9 cellular contexts compared by ENCODE assay signal in the genomic region with DNA sequence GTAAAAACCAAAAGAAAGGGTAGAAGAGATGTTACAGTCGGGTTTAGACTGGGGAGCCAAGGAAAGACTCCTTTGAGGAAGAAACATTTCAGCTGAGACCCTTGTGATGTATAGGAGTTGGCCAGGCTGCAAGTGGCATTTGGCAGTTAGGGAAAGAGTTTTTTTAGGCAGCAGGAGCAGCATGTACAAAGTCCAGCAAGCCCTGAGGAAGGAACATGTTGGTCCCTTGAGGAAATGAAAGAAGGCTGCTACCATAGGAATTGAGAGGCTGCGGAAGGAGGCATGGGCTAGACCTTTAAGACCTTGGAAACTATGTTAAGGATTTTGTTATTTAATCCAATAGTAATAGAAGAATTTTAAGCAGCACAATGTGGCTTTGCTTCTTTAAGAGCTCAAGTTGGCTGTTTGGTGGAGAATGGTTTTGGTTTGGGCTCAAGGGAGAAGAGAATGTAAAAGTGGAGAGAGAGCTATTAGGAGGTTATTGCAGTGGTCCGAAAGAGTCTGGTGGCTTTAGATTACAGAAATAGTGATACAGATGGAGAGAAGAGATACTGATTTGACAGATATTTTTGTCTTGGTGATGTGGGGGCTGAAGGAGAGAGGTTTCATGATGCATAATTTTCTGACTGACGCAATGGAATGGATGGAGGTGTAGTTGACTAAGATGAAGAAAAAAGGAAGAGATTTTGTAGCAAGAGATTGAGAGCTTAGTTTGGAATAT. TPM values are rescaled to one million over a fixed set of nuclear protein-coding genes. Genes with fewer than 3 reads are reported as not detected.
DNase-seq lines count a peak whose midpoint lies in the region; ATAC-seq and TF ChIP-seq lines count a peak whose summit lies in the region.
"Had no signal": no experiment of that assay in that cellular context is flagged by ENCODE, and none has a peak within 500 bp of the region (broad histone marks: within the 10 kb centered on the region; RNA-seq: fewer than 3 reads in every experiment).

No MANE protein-coding gene starts in this region.

- peaks cover 93% of the 10 kb centered on the region for H3K79me2 ChIP-seq in DOHH2 (ENCODE audit: control insufficient read depth, low read length)

- peaks cover 8% of the 10 kb centered on the region; the same call in 1 of the 2 replicates for H4K20me1 ChIP-seq in DOHH2 (ENCODE audit: control insufficient read depth, insufficient read depth, low read depth, low read length)

- H3K9me3 ChIP-seq in DOHH2 (ENCODE audit: control insufficient read depth, insufficient read depth, low read length) (no peaks in the 10 kb centered on the region), heart left ventricle (no peaks in the 10 kb centered on the region), gastrocnemius medialis (no peaks in the 10 kb centered on the region), body of pancreas (no peaks in the 10 kb centered on the region)

- H3K4me1 ChIP-seq in DOHH2 (ENCODE audit: control insufficient read depth, low read length) (peaks cover 63% of the 10 kb centered on the region), heart left ventricle (peaks cover 0 to 95% (median 2%) of the 10 kb centered on the region in 12 donors), gastrocnemius medialis (peaks cover 0 to 8% of the 10 kb centered on the region in 2 donors), body of pancreas (peaks cover 29% of the 10 kb centered on the region)

- H3K36me3 ChIP-seq in DOHH2 (ENCODE audit: control insufficient read depth, low read length): no peaks in the 10 kb centered on the region; the same call in 1 of the 2 replicates
- H3K36me3 ChIP-seq in heart left ventricle: peaks cover 0 to 8% (median 0%) of the 10 kb centered on the region in 9 donors
- H3K36me3 ChIP-seq in gastrocnemius medialis: no peaks in the 10 kb centered on the region
- no peaks in the 10 kb centered on the region for H3K36me3 ChIP-seq in body of pancreas (replicated peaks in 1 of 2; ENCODE audit: insufficient read depth in 1 of 2, low read depth in 2 of 2)

- H3K4me2 ChIP-seq in DOHH2 (ENCODE audit: low read length): peak overlapping the region; percentile 59

- ATAC-seq in GM19452 (IDR thresholded peaks at IDR 0.05; ENCODE audit: unreplicated experiment) (peak; percentile 46), HG03575 (IDR thresholded peaks at IDR 0.05; ENCODE audit: extremely low read depth, insufficient number of reproducible peaks, low FRiP score, unreplicated experiment) (peak; percentile 39), heart left ventricle (peak in 3 of 4 donors; percentile 14 to 47 (median 44)), gastrocnemius medialis (no peak), body of pancreas (no peak)

- H3K4me3 ChIP-seq in DOHH2 (ENCODE audit: low read length) (peak overlapping the region; percentile 52), heart left ventricle (peak overlapping the region in 1 of 12 donors; percentile 9), gastrocnemius medialis (no peak overlapping the region), body of pancreas (no peak overlapping the region)

- TF ChIP-seq CTCF in DOHH2 (IDR thresholded peaks at IDR 0.05; ENCODE audit: low read depth, low read length, poor library complexity, severe bottlenecking): no peak
- TF ChIP-seq CTCF in heart left ventricle (IDR thresholded peaks at IDR 0.05): no peak
- TF ChIP-seq CTCF in gastrocnemius medialis (IDR thresholded peaks at IDR 0.05 in 4 of 5, conservative IDR thresholded peaks at IDR 0.05 in 1 of 5): no peak
- TF ChIP-seq CTCF in body of pancreas (IDR thresholded peaks at IDR 0.05): no peak

- H3F3A ChIP-seq in DOHH2 (ENCODE audit: control insufficient read depth, insufficient read depth): 0 out of 2 replicates have a peak, but pooled peaks cover 3% of the 10 kb centered on the region

- H3K27ac ChIP-seq in DOHH2 (ENCODE audit: low read depth, low read length) (no peak overlapping the region), heart left ventricle (peak overlapping the region in 2 of 12 donors; percentile 17 to 99), gastrocnemius medialis (peak overlapping the region in 1 of 4 donors; percentile 11), body of pancreas (no peak overlapping the region)

- H3K27me3 ChIP-seq in DOHH2 (ENCODE audit: control insufficient read depth, low read length) (no peaks in the 10 kb centered on the region), heart left ventricle (no peaks in the 10 kb centered on the region), gastrocnemius medialis (no peaks in the 10 kb centered on the region), body of pancreas (no peaks in the 10 kb centered on the region)

- no peaks in the 10 kb centered on the region for H3K9me2 ChIP-seq in DOHH2 (replicated peaks; ENCODE audit: control insufficient read depth, low read length)

- DNase-seq in heart left ventricle: no peak
- DNase-seq in SHP77 (lab: John Stamatoyannopoulos, UW): no peak
- DNase-seq in gastrocnemius medialis: no peak
- no peak for DNase-seq in SIG-M5 treated with dmso at 0.1 percent for 504 hours (lab: John Stamatoyannopoulos, UW; ENCODE audit: unreplicated experiment)
- no peak for DNase-seq in body of pancreas
- DNase-seq: kidney glomerular epithelial cell had no signal

- in situ Hi-C loops in gastrocnemius medialis (cut with MboI; ENCODE audit: low sequenced_read_pairs in 4 of 4): loop anchor here (10.0 kb wide), 3 partner anchors 45 to 255 kb away; no protein-coding TSS in a partner anchor

- intact Hi-C loops in heart left ventricle (cut with DNase I) (loop anchor here in 9 of 10 donors (2.0 to 10.0 kb wide), 8 partner anchors 55 to 313 kb away; a partner anchor contains a TSS), gastrocnemius medialis (cut with DNase I; ENCODE audit: low total_unique reads) (no loop called here), body of pancreas (cut with DNase I) (loop anchor here (10.0 kb wide), 1 partner anchor 45 kb away; no protein-coding TSS in a partner anchor)

- TF ChIP-seq POLR2A in heart left ventricle (IDR thresholded peaks at IDR 0.05): no peak
- TF ChIP-seq POLR2A in gastrocnemius medialis (IDR thresholded peaks at IDR 0.05): no peak
- TF ChIP-seq POLR2A in body of pancreas (IDR thresholded peaks at IDR 0.05): no peak

- 77 to 87% (median 77%) methylated on average over 4 of the region's 4 CpGs for WGBS in heart left ventricle, 4 donors
- WGBS in body of pancreas, 2 donors: 72 to 77% methylated on average over 4 of the region's 4 CpGs

RNA-seq across cellular contexts. Expression of a gene that starts 26.6 kb away (rescaled TPM):
- 10 to 100 TPM in 8 of 9 donors, 1 to 10 TPM in 1; 9.9 to 44.4 (median 12.9) TPM for total RNA-seq in heart left ventricle
- polyA plus RNA-seq in heart left ventricle: 10 to 100 TPM in 1 of 2 donors, 1 to 10 TPM in 1; 8.9 to 24.5 TPM
- 100 to 1,000 TPM in 1 of 4 donors, 10 to 100 TPM in 3; 14.9 to 121 (median 47.5) TPM for total RNA-seq in gastrocnemius medialis
- total RNA-seq in body of pancreas: 10 to 100 TPM; 21.4 to 24.6 TPM

RNA-seq across cellular contexts. Expression of a gene that starts 50.1 kb away (rescaled TPM):
- 1 to 10 TPM in 5 of 9 donors, under 1 TPM in 4; 0.44 to 2.6 (median 1.1) TPM for total RNA-seq in heart left ventricle
- 1 to 10 TPM in 1 of 2 donors, under 1 TPM in 1; 0.42 to 1.5 TPM for polyA plus RNA-seq in heart left ventricle
- total RNA-seq in gastrocnemius medialis: under 1 TPM in 3 of 4 donors, not detected in 1; 0.20 to 0.36 (median 0.35) TPM
- 1 to 10 TPM in 1 of 2 donors, under 1 TPM in 1; 0.66 to 1.8 TPM for total RNA-seq in body of pancreas

Comparison
In these comparisons a context has a peak if more than half of its experiments do, and no peak if none do; other contexts are left out.
1. ATAC-seq: peak in GM19452 (single experiment), HG03575 (single experiment) and heart left ventricle (3 of 4); none in gastrocnemius medialis (0 of 2) and body of pancreas (single experiment).